ENCODE assay signal across 23 cellular contexts in genomic region chr3:89375451-89375850, GRCh38.
"Had no signal": no experiment of that assay in that cellular context is flagged by ENCODE, and none has a peak within 500 bp of the region (broad histone marks: within the 10 kb centered on the region; RNA-seq: fewer than 3 reads in every experiment).

No MANE protein-coding gene starts in this region.

- H3K27ac Mint-ChIP-seq: naive B cell, nephron had no signal

- H3K27ac ChIP-seq: colonic mucosa, hepatocyte, parathyroid adenoma, prostate gland, right lobe of liver, spleen, stomach, thoracic aorta, transverse colon had no signal

- H3K4me1 Mint-ChIP-seq: naive B cell had no signal

- H3K36me3 Mint-ChIP-seq: naive B cell had no signal

- H3K36me3 ChIP-seq: colonic mucosa, prostate gland, right lobe of liver, spleen, stomach, thoracic aorta, transverse colon had no signal

- H3K4me3 Mint-ChIP-seq: naive B cell, nephron had no signal

- H3K27me3 Mint-ChIP-seq: naive B cell had no signal

- H3K4me1 ChIP-seq: colonic mucosa, parathyroid adenoma, prostate gland, right lobe of liver, spleen, stomach, transverse colon had no signal

- ATAC-seq: left colon, left ventricle myocardium superior, right lobe of liver had no signal

- H3K27me3 ChIP-seq: colonic mucosa, hepatocyte, right lobe of liver, spleen, stomach, transverse colon had no signal

- H3K4me3 ChIP-seq: colonic mucosa, hepatocyte, lung, prostate gland, right lobe of liver, spleen, stomach, thoracic aorta, transverse colon had no signal

- H3K9me3 ChIP-seq: colonic mucosa, prostate gland, right lobe of liver, stomach, thoracic aorta, transverse colon had no signal

- DNase-seq: colonic mucosa; dermis blood vessel endothelial cell; effector CD4-positive, alpha-beta T cell; foreskin melanocyte; head of caudate nucleus; left colon; left ventricle myocardium superior; mesenchymal stem cell; naive B cell; right lobe of liver; spleen; stimulated activated CD4-positive, alpha-beta T cell treated with anti-CD3 and anti-CD28 coated beads, Interleukin-2, amount 100 ng/mL, for 24 hours; stimulated activated CD4-positive, alpha-beta T cell treated with anti-CD3 and anti-CD28 coated beads, Interleukin-4, amount 100 ng/mL, for 4 hours; stimulated activated naive CD4-positive, alpha-beta T cell; stomach; substantia nigra; transverse colon had no signal

- H3K9me3 Mint-ChIP-seq: nephron had no signal
